ENCODE assay signal across 25 cellular contexts in genomic region chr4:173056708-173057107, GRCh38.
A peak's percentile ranks its signal among the peaks of the same experiment; 100 is the strongest.
DNase-seq lines count a peak whose midpoint lies in the region; ATAC-seq and TF ChIP-seq lines count a peak whose summit lies in the region.
"Had no signal": no experiment of that assay in that cellular context is flagged by ENCODE, and none has a peak within 500 bp of the region (broad histone marks: within the 10 kb centered on the region; RNA-seq: fewer than 3 reads in every experiment).

No MANE protein-coding gene starts in this region.

- no peaks in the 10 kb centered on the region for H3F3A ChIP-seq in smooth muscle cell (ENCODE audit: low read depth)

- no peak overlapping the region for H3K9ac ChIP-seq in smooth muscle cell (ENCODE audit: low read depth)
- H3K9ac ChIP-seq: SK-N-SH had no signal

- H3K4me2 ChIP-seq in smooth muscle cell: peak overlapping the region; percentile 19
- H3K4me2 ChIP-seq: SK-N-SH had no signal

- H4K20me1 ChIP-seq in smooth muscle cell (ENCODE audit: low read depth): no peaks in the 10 kb centered on the region

- H3K36me3 ChIP-seq in SJCRH30: no peaks in the 10 kb centered on the region
- H3K36me3 ChIP-seq in smooth muscle cell (ENCODE audit: low read depth): no peaks in the 10 kb centered on the region
- no peaks in the 10 kb centered on the region for H3K36me3 ChIP-seq in effector memory CD4-positive, alpha-beta T cell (ENCODE audit: control insufficient read depth, insufficient read depth, low read length)
- H3K36me3 ChIP-seq: lower lobe of right lung, transverse colon had no signal

- no peak overlapping the region for H2AFZ ChIP-seq in smooth muscle cell (ENCODE audit: low read depth)

- H3K27me3 ChIP-seq in SJCRH30: no peaks in the 10 kb centered on the region
- no peaks in the 10 kb centered on the region for H3K27me3 ChIP-seq in smooth muscle cell (ENCODE audit: low read depth)
- peaks cover 4% of the 10 kb centered on the region for H3K27me3 ChIP-seq in effector memory CD4-positive, alpha-beta T cell (replicated peaks; ENCODE audit: control insufficient read depth, insufficient read depth, low read length, poor library complexity, severe bottlenecking)
- H3K27me3 ChIP-seq: transverse colon had no signal

- DNase-seq in NCI-H2029 treated with DMSO at 0.1 percent for 48 hours (lab: John Stamatoyannopoulos, UW): peak; percentile 41
- DNase-seq in NCI-H2029 (lab: John Stamatoyannopoulos, UW): no peak
- DNase-seq in NCI-H146 treated with DMSO at 0.1 percent for 48 hours (lab: John Stamatoyannopoulos, UW; ENCODE audit: unreplicated experiment): peak; percentile 88
- DNase-seq in SJCRH30: peak in 1 of 2 experiments; percentile 51
- DNase-seq in smooth muscle cell (lab: John Stamatoyannopoulos, UW; ENCODE audit: unreplicated experiment): no peak
- DNase-seq in left cardiac atrium: no peak
- no peak for DNase-seq in effector memory CD4-positive, alpha-beta T cell
- DNase-seq in T1000 (lab: John Stamatoyannopoulos, UW): no peak
- DNase-seq: activated B cell treated with CpG ODN at 0.5 μM for 24 hours; activated CD4-positive, alpha-beta T cell treated with anti-CD3 and anti-CD28 coated beads, Interleukin-2, amount 50 U/mL, for 4 hours; activated CD8-positive, alpha-beta memory T cell treated with anti-CD3 and anti-CD28 coated beads, Interleukin-2, amount 50 U/mL, for 4 hours; activated naive CD8-positive, alpha-beta T cell treated with anti-CD3 and anti-CD28 coated beads, Interleukin-2, amount 10 ng/mL, durations not matched to agents 7 days and 5 days; AML-193; CD8-positive, alpha-beta memory T cell; DND-41; effector CD4-positive, alpha-beta T cell; foreskin melanocyte; hippocampal formation; KBM-7; lower lobe of right lung; MV-4-11; NCI-H345; SK-N-SH; stimulated activated naive CD8-positive, alpha-beta T cell treated with anti-CD3 and anti-CD28 coated beads, Interleukin-15, amount 100 ng/mL, for 72 hours; transverse colon had no signal

- no peak for ATAC-seq in left cardiac atrium
- ATAC-seq: lower lobe of right lung; stimulated activated naive CD8-positive, alpha-beta T cell treated with anti-CD3 and anti-CD28 coated beads, Interleukin-15, amount 100 ng/mL, for 72 hours had no signal

- H3K9me3 ChIP-seq in SJCRH30 (replicated peaks) (no peaks in the 10 kb centered on the region), smooth muscle cell (replicated peaks; ENCODE audit: low read depth) (no peaks in the 10 kb centered on the region)
- no peaks in the 10 kb centered on the region for H3K9me3 ChIP-seq in effector memory CD4-positive, alpha-beta T cell (ENCODE audit: control insufficient read depth, low read length)
- H3K9me3 ChIP-seq: lower lobe of right lung, SK-N-SH, transverse colon had no signal

- peak overlapping the region; percentile 83 for H3K27ac ChIP-seq in SJCRH30
- H3K27ac ChIP-seq in smooth muscle cell (ENCODE audit: low read depth): no peak overlapping the region
- H3K27ac ChIP-seq in effector memory CD4-positive, alpha-beta T cell (ENCODE audit: insufficient read depth, low read length, poor library complexity, severe bottlenecking): no peak overlapping the region
- H3K27ac ChIP-seq: lower lobe of right lung, transverse colon had no signal

- H3K4me3 ChIP-seq in SJCRH30: no peak overlapping the region; the same call in 1 of the 2 replicates
- H3K4me3 ChIP-seq in smooth muscle cell: no peak overlapping the region
- H3K4me3 ChIP-seq in effector memory CD4-positive, alpha-beta T cell (ENCODE audit: insufficient read depth, low read depth, low read length, poor library complexity, severe bottlenecking): no peak overlapping the region
- H3K4me3 ChIP-seq: lower lobe of right lung, transverse colon had no signal

- TF ChIP-seq CTCF in smooth muscle cell (IDR thresholded peaks at IDR 0.05; ENCODE audit: borderline replicate concordance, insufficient read depth, poor library complexity, severe bottlenecking): no peak

- WGBS in smooth muscle cell (ENCODE audit: low lambda C conversion rate): 30% methylated on average over 2 of the region's 2 CpGs

- H3K4me1 ChIP-seq in SJCRH30 (peaks cover 37% of the 10 kb centered on the region), smooth muscle cell (ENCODE audit: low read depth) (peaks cover 20% of the 10 kb centered on the region)
- no peaks in the 10 kb centered on the region for H3K4me1 ChIP-seq in effector memory CD4-positive, alpha-beta T cell (ENCODE audit: control insufficient read depth, insufficient read depth, low read length, poor library complexity, severe bottlenecking)
- H3K4me1 ChIP-seq: lower lobe of right lung had no signal

- intact Hi-C loops in left cardiac atrium (cut with DNase I): no loop called here

- H3K79me2 ChIP-seq in smooth muscle cell (ENCODE audit: low read depth): no peaks in the 10 kb centered on the region

Comparison
In these comparisons a context has a peak if more than half of its experiments do, and no peak if none do; other contexts are left out.
1. DNase-seq: peak in NCI-H2029 treated with DMSO at 0.1 percent for 48 hours (single experiment) and NCI-H146 treated with DMSO at 0.1 percent for 48 hours (single experiment); none in NCI-H2029 (single experiment), smooth muscle cell (single experiment), left cardiac atrium (single experiment), effector memory CD4-positive, alpha-beta T cell (0 of 3) and T1000 (single experiment).